8 cellular contexts compared by ENCODE assay signal in the genomic region with DNA sequence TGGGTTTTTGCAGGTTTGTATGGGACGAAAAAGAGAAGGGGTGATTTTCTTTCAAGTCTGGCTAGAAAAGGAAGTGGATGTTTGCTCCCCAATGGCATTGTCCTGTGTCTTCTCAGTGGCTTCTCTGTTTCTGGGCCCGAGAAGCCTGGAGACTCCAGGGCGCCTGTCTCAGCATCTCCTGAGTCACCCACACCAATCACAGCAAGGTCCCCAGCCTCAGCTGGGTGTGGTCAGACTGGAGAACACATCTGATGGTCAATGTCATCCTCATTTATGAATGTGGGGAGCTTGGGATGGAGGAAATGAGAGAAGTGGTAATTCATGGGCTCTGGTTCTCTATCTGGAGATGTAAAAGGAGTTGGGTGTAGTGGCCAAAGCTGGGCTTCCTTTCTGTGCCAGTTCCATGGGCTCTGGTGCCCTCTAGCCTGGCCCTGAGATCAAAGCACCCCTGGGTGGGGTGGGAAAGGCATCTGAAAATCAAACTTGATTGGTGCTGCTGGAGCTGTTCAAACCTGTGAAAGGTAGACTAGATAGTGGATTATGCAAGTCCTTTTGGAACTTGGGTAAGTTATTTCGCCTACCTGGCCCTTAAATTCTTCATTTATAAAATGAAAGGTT. TPM values are rescaled to one million over a fixed set of nuclear protein-coding genes. Genes with fewer than 3 reads are reported as not detected.
DNase-seq lines count a peak whose midpoint lies in the region; ATAC-seq and TF ChIP-seq lines count a peak whose summit lies in the region.

No MANE protein-coding gene starts in this region.

- H3K4me1 ChIP-seq in BE2C (no peaks in the 10 kb centered on the region), breast epithelium (no peaks in the 10 kb centered on the region)

- H3K36me3 Mint-ChIP-seq in T-helper 17 cell (ENCODE audit: low read depth) = no peaks in the 10 kb centered on the region

- peaks cover 5% of the 10 kb centered on the region for H3K4me1 Mint-ChIP-seq in T-helper 17 cell

- H3K4me3 ChIP-seq in BE2C (ENCODE audit: low read depth, low read length) (no peak overlapping the region), WI38 (ENCODE audit: low read depth, low read length) (no peak overlapping the region), breast epithelium (no peak overlapping the region)

- TF ChIP-seq CTCF in BE2C (IDR thresholded peaks at IDR 0.05; ENCODE audit: low read depth, low read length) = peak; percentile 42
- 0 out of 2 replicates have a peak, but pooled peaks have one; percentile 21 for TF ChIP-seq CTCF in WI38 (IDR thresholded peaks at IDR 0.05; ENCODE audit: low read depth, low read length)
- no peak for TF ChIP-seq CTCF in breast epithelium (IDR thresholded peaks at IDR 0.05)

- H3K4me3 Mint-ChIP-seq in T-helper 17 cell = no peak overlapping the region

- DNase-seq in BE2C (no peak), HCEC 1CT (peak; percentile 23), kidney tubule cell (ENCODE audit: low spot score) (peak; percentile 40), T-helper 17 cell (no peak), breast epithelium (ENCODE audit: low spot score in 2 of 2) (no peak)
- no peak for DNase-seq in effector CD4-positive, alpha-beta T cell

- H3K27ac Mint-ChIP-seq in T-helper 17 cell = no peak overlapping the region

- intact Hi-C loops in breast epithelium (cut with DNase I; ENCODE audit: low total_unique reads) = no loop called here

- no peaks in the 10 kb centered on the region for H3K36me3 ChIP-seq in BE2C
- no peaks in the 10 kb centered on the region for H3K36me3 ChIP-seq in breast epithelium

- no peak for ATAC-seq in HG02884 (IDR thresholded peaks at IDR 0.05; ENCODE audit: unreplicated experiment)
- ATAC-seq in T-helper 17 cell = no peak

- H3K27me3 ChIP-seq in BE2C (no peaks in the 10 kb centered on the region), breast epithelium (no peaks in the 10 kb centered on the region)

- no peak overlapping the region for H3K27ac ChIP-seq in breast epithelium

- peaks cover 23% of the 10 kb centered on the region for H3K27me3 Mint-ChIP-seq in T-helper 17 cell

- TF ChIP-seq POLR2A in breast epithelium (IDR thresholded peaks at IDR 0.05) = no peak

- H3K9me3 ChIP-seq in BE2C = no peaks in the 10 kb centered on the region
- H3K9me3 ChIP-seq in T-helper 17 cell (ENCODE audit: control insufficient read depth, low read length, poor library complexity, severe bottlenecking) = no peaks in the 10 kb centered on the region
- no peaks in the 10 kb centered on the region for H3K9me3 ChIP-seq in breast epithelium

RNA-seq across cellular contexts. Expression of a gene that starts 13.4 kb away (rescaled TPM):
- 4.1 TPM for polyA plus RNA-seq in BE2C (2012; ENCODE audit: insufficient read depth, insufficient read length, low read depth)
- total RNA-seq in T-helper 17 cell = 1 to 10 TPM in 1 of 2 donors, under 1 TPM in 1; 0.55 to 3.1 TPM
- 10 to 100 TPM; 20.8 to 62.2 (median 39.3) TPM for total RNA-seq in breast epithelium

RNA-seq across cellular contexts. Expression of a gene that starts 32.7 kb away (rescaled TPM):
- polyA plus RNA-seq in BE2C (2012; ENCODE audit: insufficient read depth, insufficient read length, low read depth) = 284 TPM
- total RNA-seq in T-helper 17 cell (1,000 to 10,000 TPM; 1,938 to 2,027 TPM), breast epithelium (1,000 to 10,000 TPM in 2 of 3 donors, 100 to 1,000 TPM in 1; 979 to 1,473 (median 1,466) TPM)

Comparison
In these comparisons a context has a peak if more than half of its experiments do, and no peak if none do; other contexts are left out.
1. DNase-seq: peak in HCEC 1CT (single experiment) and kidney tubule cell (single experiment); none in BE2C (single experiment), effector CD4-positive, alpha-beta T cell (single experiment), T-helper 17 cell (0 of 3) and breast epithelium (0 of 2).
2. CTCF ChIP-seq: peak in BE2C (single experiment) and WI38 (single experiment); none in breast epithelium (0 of 3).
3. RNA of a gene that starts 13.4 kb away (total RNA-seq): 20.8 to 62.2 TPM in breast epithelium; 0.55 to 3.1 TPM in T-helper 17 cell; every median in the first group is over 4 times any median in the second.